22 cellular contexts compared by ENCODE assay signal in the genomic region with DNA sequence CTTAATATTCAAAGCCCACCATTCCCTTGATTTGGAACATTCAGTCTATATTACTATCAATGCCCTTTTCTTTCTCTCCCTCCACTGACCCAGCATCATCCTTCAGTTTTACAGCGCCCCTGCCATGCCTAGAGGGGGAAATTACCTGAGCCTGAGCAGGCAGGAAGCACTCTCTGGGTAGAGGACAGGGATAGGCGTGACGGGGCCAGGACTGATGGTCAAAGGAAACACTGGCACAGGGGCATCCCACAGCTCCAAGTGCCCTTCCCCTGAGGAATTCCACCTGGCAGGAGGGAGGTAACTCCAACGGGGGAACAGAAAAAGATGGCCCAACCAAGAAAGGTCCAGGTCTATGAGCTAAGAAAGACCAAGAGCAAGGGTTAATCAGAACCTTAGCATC. TPM values are rescaled to one million over a fixed set of nuclear protein-coding genes. Genes with fewer than 3 reads are reported as not detected.
"Had no signal": no experiment of that assay in that cellular context is flagged by ENCODE, and none has a peak within 500 bp of the region (broad histone marks: within the 10 kb centered on the region; RNA-seq: fewer than 3 reads in every experiment).

No MANE protein-coding gene starts in this region.

- H3K9me3 Mint-ChIP-seq: brain; effector memory CD8-positive, alpha-beta T cell; immature natural killer cell; mesothelial cell of epicardium; neural crest cell; stimulated activated naive B cell treated with anti-CD40 and anti-IgM and Interleukin-4, amounts not matched to agents 10 μg/mL and 1 μg/mL and 100 μg/mL, for 72 hours had no signal

- H3K4me1 ChIP-seq: lower lobe of right lung, transverse colon, vagina had no signal

- H3K27me3 ChIP-seq: heart left ventricle, transverse colon, vagina had no signal

- H3K9ac ChIP-seq: SK-N-SH had no signal

- DNase-seq: activated CD4-positive, alpha-beta T cell treated with anti-CD3 and anti-CD28 coated beads, Interleukin-2, amount 50 U/mL, for 4 hours; activated CD4-positive, CD25-positive, alpha-beta regulatory T cell treated with anti-CD3 and anti-CD28 coated beads, Interleukin-2, amount 50 U/mL, for 72 hours; amygdala; effector memory CD8-positive, alpha-beta T cell; foreskin melanocyte; heart left ventricle; immature natural killer cell; left cardiac atrium; lower lobe of right lung; SK-N-SH; stimulated activated CD4-positive, alpha-beta T cell treated with anti-CD3 and anti-CD28 coated beads, Interleukin-12 subunit alpha, Interleukin-12 subunit beta, amount 100 ng/mL, for 4 hours; stimulated activated CD4-positive, alpha-beta T cell treated with anti-CD3 and anti-CD28 coated beads, Interleukin-2, amount 100 ng/mL, for 24 hours; stimulated activated naive B cell treated with anti-CD40 and anti-IgM and Interleukin-4, amounts not matched to agents 10 μg/mL and 1 μg/mL and 100 μg/mL, for 72 hours; T-helper 1 cell; T1000; transverse colon had no signal

- H3K27ac Mint-ChIP-seq: effector memory CD8-positive, alpha-beta T cell; mesothelial cell of epicardium had no signal

- H3K27ac ChIP-seq: epithelial cell of prostate, heart left ventricle, lower lobe of right lung, transverse colon, vagina had no signal

- H3K9me3 ChIP-seq: heart left ventricle, lower lobe of right lung, SK-N-SH, transverse colon, vagina had no signal

- H3K4me3 Mint-ChIP-seq: activated naive CD8-positive, alpha-beta T cell; brain; effector memory CD8-positive, alpha-beta T cell; immature natural killer cell; mesothelial cell of epicardium; neural crest cell; stimulated activated naive B cell treated with anti-CD40 and anti-IgM and Interleukin-4, amounts not matched to agents 10 μg/mL and 1 μg/mL and 100 μg/mL, for 72 hours had no signal

- H3K27me3 Mint-ChIP-seq: activated naive CD8-positive, alpha-beta T cell; brain; effector memory CD8-positive, alpha-beta T cell; stimulated activated naive B cell treated with anti-CD40 and anti-IgM and Interleukin-4, amounts not matched to agents 10 μg/mL and 1 μg/mL and 100 μg/mL, for 72 hours had no signal

- ATAC-seq: effector memory CD8-positive, alpha-beta T cell; left cardiac atrium; lower lobe of right lung; stimulated activated naive B cell treated with anti-CD40 and anti-IgM and Interleukin-4, amounts not matched to agents 10 μg/mL and 1 μg/mL and 100 μg/mL, for 72 hours had no signal

- H3K4me1 Mint-ChIP-seq: brain, mesothelial cell of epicardium, neural crest cell had no signal

- H3K4me3 ChIP-seq: heart left ventricle, lower lobe of right lung, transverse colon, vagina had no signal

RNA-seq across cellular contexts. Expression of a gene that starts 27.5 kb away (rescaled TPM):
- total RNA-seq: vagina had no signal
